2 cellular contexts compared by ENCODE assay signal in the genomic region with DNA sequence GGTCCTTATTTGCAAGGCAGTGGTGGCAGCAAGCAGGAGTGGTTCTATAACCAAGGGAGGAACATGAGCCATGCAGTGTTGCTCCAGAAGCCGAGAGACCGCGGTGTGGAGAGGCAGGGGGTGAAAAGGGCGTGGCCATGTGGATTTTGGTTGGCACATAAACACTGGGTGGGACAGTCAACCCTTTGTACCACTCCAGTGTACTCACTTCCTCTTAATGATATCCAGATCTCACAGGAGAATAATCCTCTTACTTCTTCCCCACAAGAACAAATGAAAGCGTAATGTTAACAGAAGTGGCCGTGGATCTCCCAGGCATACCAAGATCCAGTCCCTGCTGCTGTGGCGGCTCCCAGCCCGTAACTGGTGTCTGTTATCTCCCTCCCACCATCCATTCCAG.
TF ChIP-seq lines count a peak whose summit lies in the region.

No MANE protein-coding gene starts in this region.

TF ChIP-seq in IMR-90, 13 proteins besides CTCF, POLR2A, EP300 and RAD21:
- no peak for TF ChIP-seq BHLHE40 (IDR thresholded peaks at IDR 0.05; ENCODE audit: low read depth, low read length)
- no peak for TF ChIP-seq MAFK (IDR thresholded peaks at IDR 0.05; ENCODE audit: low read depth, low read length)
- no peak for TF ChIP-seq RCOR1 (IDR thresholded peaks at IDR 0.05; ENCODE audit: insufficient replicate concordance, low read length)
- TF ChIP-seq CEBPB (IDR thresholded peaks at IDR 0.05; ENCODE audit: low read depth, low read length): no peak
- TF ChIP-seq CHD1 (IDR thresholded peaks at IDR 0.05; ENCODE audit: low read depth, low read length): no peak
- TF ChIP-seq, protein P1, sequence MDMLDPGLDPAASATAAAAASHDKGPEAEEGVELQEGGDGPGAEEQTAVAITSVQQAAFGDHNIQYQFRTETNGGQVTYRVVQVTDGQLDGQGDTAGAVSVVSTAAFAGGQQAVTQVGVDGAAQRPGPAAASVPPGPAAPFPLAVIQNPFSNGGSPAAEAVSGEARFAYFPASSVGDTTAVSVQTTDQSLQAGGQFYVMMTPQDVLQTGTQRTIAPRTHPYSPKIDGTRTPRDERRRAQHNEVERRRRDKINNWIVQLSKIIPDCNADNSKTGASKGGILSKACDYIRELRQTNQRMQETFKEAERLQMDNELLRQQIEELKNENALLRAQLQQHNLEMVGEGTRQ (IDR thresholded peaks at IDR 0.05; ENCODE audit: low read depth, low read length): no peak
- no peak for TF ChIP-seq MXI1 (IDR thresholded peaks at IDR 0.05; ENCODE audit: borderline replicate concordance, low read depth, low read length)
- no peak for TF ChIP-seq FOS (IDR thresholded peaks at IDR 0.05; ENCODE audit: low read depth, low read length)
- TF ChIP-seq, protein P2, sequence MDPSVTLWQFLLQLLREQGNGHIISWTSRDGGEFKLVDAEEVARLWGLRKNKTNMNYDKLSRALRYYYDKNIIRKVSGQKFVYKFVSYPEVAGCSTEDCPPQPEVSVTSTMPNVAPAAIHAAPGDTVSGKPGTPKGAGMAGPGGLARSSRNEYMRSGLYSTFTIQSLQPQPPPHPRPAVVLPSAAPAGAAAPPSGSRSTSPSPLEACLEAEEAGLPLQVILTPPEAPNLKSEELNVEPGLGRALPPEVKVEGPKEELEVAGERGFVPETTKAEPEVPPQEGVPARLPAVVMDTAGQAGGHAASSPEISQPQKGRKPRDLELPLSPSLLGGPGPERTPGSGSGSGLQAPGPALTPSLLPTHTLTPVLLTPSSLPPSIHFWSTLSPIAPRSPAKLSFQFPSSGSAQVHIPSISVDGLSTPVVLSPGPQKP (IDR thresholded peaks at IDR 0.05; ENCODE audit: borderline replicate concordance, low read depth, low read length): no peak
- TF ChIP-seq SMC3 (IDR thresholded peaks at IDR 0.05; ENCODE audit: low read depth, low read length): no peak
- TF ChIP-seq RFX5 (IDR thresholded peaks at IDR 0.05; ENCODE audit: low read depth, low read length): no peak

TF ChIP-seq in H1, 55 proteins besides CTCF, POLR2A, EP300 and RAD21:
- no peak for TF ChIP-seq CHD2 (IDR thresholded peaks at IDR 0.05; ENCODE audit: low read length)
TF ChIP-seq in H1: peak in this region for 0.
